ENCODE assay signal across 8 cellular contexts in the genomic region with DNA sequence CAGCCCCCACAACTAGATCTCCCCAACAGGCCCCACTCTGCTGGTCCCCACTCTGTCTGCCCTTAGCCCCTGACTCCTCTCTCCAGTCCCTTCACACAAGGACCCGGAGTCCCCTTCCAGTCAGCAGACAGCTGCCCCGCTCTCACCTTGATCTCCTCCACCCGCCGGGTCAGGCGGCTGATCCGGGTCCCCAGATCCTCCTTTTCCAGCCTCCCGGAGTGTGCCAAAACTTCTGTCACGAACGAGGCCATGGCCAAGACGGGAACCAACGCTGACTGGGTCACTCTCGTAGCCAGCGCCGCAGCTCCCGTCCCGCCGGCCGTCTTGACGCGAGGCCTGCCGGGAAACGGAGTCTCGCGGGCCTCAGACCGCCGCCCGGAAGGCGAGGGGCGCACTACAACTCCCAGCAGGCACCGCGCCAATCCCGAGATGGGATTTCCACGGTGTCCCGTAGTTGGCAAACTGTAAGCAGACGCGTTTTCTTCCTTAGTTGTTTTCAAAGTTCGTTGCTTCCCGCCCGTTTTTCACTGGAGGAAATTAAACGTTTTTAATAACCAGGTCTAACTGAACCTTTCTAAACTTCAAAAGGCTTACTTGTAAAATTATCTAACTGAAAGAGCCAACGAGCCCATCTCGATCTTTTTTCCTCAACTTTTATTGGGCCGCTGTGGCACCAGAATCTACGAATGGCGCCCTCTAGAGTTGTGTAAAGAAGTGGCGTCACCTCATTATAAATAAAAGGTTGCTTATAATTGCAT. TPM values are rescaled to one million over a fixed set of nuclear protein-coding genes. Genes with fewer than 3 reads are reported as not detected.
DNase-seq lines count a peak whose midpoint lies in the region; ATAC-seq, FAIRE-seq and TF ChIP-seq lines count a peak whose summit lies in the region.

A gene with protein sequence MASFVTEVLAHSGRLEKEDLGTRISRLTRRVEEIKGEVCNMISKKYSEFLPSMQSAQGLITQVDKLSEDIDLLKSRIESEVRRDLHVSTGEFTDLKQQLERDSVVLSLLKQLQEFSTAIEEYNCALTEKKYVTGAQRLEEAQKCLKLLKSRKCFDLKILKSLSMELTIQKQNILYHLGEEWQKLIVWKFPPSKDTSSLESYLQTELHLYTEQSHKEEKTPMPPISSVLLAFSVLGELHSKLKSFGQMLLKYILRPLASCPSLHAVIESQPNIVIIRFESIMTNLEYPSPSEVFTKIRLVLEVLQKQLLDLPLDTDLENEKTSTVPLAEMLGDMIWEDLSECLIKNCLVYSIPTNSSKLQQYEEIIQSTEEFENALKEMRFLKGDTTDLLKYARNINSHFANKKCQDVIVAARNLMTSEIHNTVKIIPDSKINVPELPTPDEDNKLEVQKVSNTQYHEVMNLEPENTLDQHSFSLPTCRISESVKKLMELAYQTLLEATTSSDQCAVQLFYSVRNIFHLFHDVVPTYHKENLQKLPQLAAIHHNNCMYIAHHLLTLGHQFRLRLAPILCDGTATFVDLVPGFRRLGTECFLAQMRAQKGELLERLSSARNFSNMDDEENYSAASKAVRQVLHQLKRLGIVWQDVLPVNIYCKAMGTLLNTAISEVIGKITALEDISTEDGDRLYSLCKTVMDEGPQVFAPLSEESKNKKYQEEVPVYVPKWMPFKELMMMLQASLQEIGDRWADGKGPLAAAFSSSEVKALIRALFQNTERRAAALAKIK (minus strand): TSS at position 277 of the 758 bp plus-strand sequence. CDS start 26 bp downstream, at position 251.

- no peaks in the 10 kb centered on the region for H3K36me3 ChIP-seq in CD4-positive, alpha-beta memory T cell (ENCODE audit: insufficient read depth, low read length)
- H3K36me3 ChIP-seq in HepG2 (replicated peaks in 1 of 2; ENCODE audit: control insufficient read depth in 1 of 2, insufficient read depth in 2 of 2, low read length in 2 of 2) = peaks cover 2 to 12% of the 10 kb centered on the region in 2 experiments; a peak in 4 of 5 replicates

- no TSS peak for BruUV-seq in HepG2 (replicated peaks; lab: Mats Ljungman, UMichigan)

- no peak for TF ChIP-seq EP300 in HepG2 (IDR thresholded peaks at IDR 0.05; ENCODE audit: low read depth in 2 of 2, low read length in 2 of 2)
- TF ChIP-seq EP300 in HepG2 (CRISPR knock-in tag; IDR thresholded peaks at IDR 0.05; ENCODE audit: borderline replicate concordance) = no peak

- H3K4me1 Mint-ChIP-seq in CD4-positive, alpha-beta memory T cell = peaks cover 12 to 31% (median 22%) of the 10 kb centered on the region in 4 donors

- peak within 1 kb of the TSS; percentile 89 to 99 (median 98) for H3K4me3 Mint-ChIP-seq in CD4-positive, alpha-beta memory T cell

- peak; percentile 68 for TF ChIP-seq CTCF in HepG2 (CRISPR knock-in tag; IDR thresholded peaks at IDR 0.05)

- intact Hi-C loops in CD4-positive, alpha-beta memory T cell (cut with micrococcal nuclease) = loop anchor here (1.0 to 10.0 kb wide), 7 partner anchors 104 to 1547 kb away; partner anchors contain the start of genes C11orf71, PTS, RBM7 and TTC12
- intact Hi-C loops in HepG2 (cut with micrococcal nuclease; ENCODE audit: unreplicated experiment) = no loop called here

- H3K4me1 ChIP-seq in CD4-positive, alpha-beta memory T cell (ENCODE audit: insufficient read depth, low read length) = peaks cover 19% of the 10 kb centered on the region
- peaks cover 20% of the 10 kb centered on the region for H3K4me1 ChIP-seq in HepG2 (ENCODE audit: insufficient read depth, low read length)

- H3K9me3 ChIP-seq in CD4-positive, alpha-beta memory T cell (ENCODE audit: control insufficient read depth in 1 of 2, low read length in 2 of 2) = no peaks in the 10 kb centered on the region
- H3K9me3 ChIP-seq in HepG2 (ENCODE audit: low read length) = no peaks in the 10 kb centered on the region

- DNase-seq in CD4-positive, alpha-beta memory T cell = peak; percentile 90 to 92 (median 92)
- DNase-seq in NCI-H82 (lab: John Stamatoyannopoulos, UW) (peak; percentile 95), dermis microvascular lymphatic vessel endothelial cell (ENCODE audit: low read depth in 2 of 2) (peak; percentile 89 to 98), HepG2 (ENCODE audit: low spot score) (peak; percentile 92)
- peak; percentile 92 to 94 for DNase-seq in activated CD4-positive, alpha-beta T cell treated with anti-CD3 and anti-CD28 coated beads, Interleukin-2, amount 50 U/mL, for 48 hours
- peak; percentile 93 for DNase-seq in stimulated activated CD4-positive, alpha-beta T cell treated with anti-CD3 and anti-CD28 coated beads, Interleukin-4, amount 100 ng/mL, for 1 hour

- H4K20me1 ChIP-seq in HepG2 (ENCODE audit: insufficient read depth, low read length) = no peaks in the 10 kb centered on the region

- peak; percentile 63 to 81 for TF ChIP-seq POLR2A in HepG2 (IDR thresholded peaks at IDR 0.05; ENCODE audit: insufficient read depth in 1 of 2, low read depth in 2 of 2, low read length in 2 of 2)

- 0% methylated on average over 33 of the region's 46 CpGs for WGBS in HepG2 (ENCODE audit: low lambda C conversion rate)

- CTCF ChIA-PET in CD4-positive, alpha-beta memory T cell (lab: Charles Lee; ENCODE audit: partially characterized antibody) = interaction anchor here (1.1 kb wide), 1 partner anchor 26 kb away, joined by 5 read pairs; no protein-coding TSS in a partner anchor
- CTCF ChIA-PET in HepG2 (lab: Yijun Ruan, JAX; ENCODE audit: low intra/inter-chr PET ratio, low total read pairs) = no interaction called here

- peaks cover 0 to 2% (median 0%) of the 10 kb centered on the region in 8 donors for H3K9me3 Mint-ChIP-seq in CD4-positive, alpha-beta memory T cell

- H3K4me3 ChIP-seq in CD4-positive, alpha-beta memory T cell (ENCODE audit: low read length in 2 of 2) = peak within 1 kb of the TSS; percentile 64 to 91
- H3K4me3 ChIP-seq in HepG2 (replicated peaks in 1 of 3; ENCODE audit: insufficient read depth in 1 of 3, low read depth in 2 of 3, low read length in 3 of 3) = peak within 1 kb of the TSS; percentile 81 to 98 (median 96)

- peak within 1 kb of the TSS; percentile 88 to 98 (median 96) for H3K27ac Mint-ChIP-seq in CD4-positive, alpha-beta memory T cell

- peak within 1 kb of the TSS; percentile 92 for H3K9ac ChIP-seq in HepG2 (ENCODE audit: insufficient read depth, low read depth, low read length)

- H2AFZ ChIP-seq in HepG2 (ENCODE audit: low read length) = peak within 1 kb of the TSS; percentile 94

- POLR2A ChIA-PET in CD4-positive, alpha-beta memory T cell (lab: Charles Lee; ENCODE audit: partially characterized antibody) = interaction anchor here (0.6 to 1.0 kb wide), 2 partner anchors 9 to 279 kb away, joined by 3 read pairs; no protein-coding TSS in a partner anchor
- POLR2A ChIA-PET in HepG2 (lab: Yijun Ruan, JAX) = interaction anchor here (1.1 kb wide), 1 partner anchor 15 kb away, joined by 3 read pairs; no protein-coding TSS in a partner anchor

- FAIRE-seq in HepG2 (lab: Jason Lieb, UNC) = peak; percentile 81

- H3K27me3 Mint-ChIP-seq in CD4-positive, alpha-beta memory T cell = peaks cover 0 to 3% of the 10 kb centered on the region in 2 donors

- peak; percentile 98 for ATAC-seq in GM19438 (IDR thresholded peaks at IDR 0.05; ENCODE audit: low read depth, unreplicated experiment)
- ATAC-seq in HG03575 (IDR thresholded peaks at IDR 0.05; ENCODE audit: extremely low read depth, insufficient number of reproducible peaks, low FRiP score, unreplicated experiment) = peak; percentile 90
- ATAC-seq in HepG2 = peak; percentile 99

- H3K36me3 Mint-ChIP-seq in CD4-positive, alpha-beta memory T cell = peaks cover 5 to 16% of the 10 kb centered on the region in 2 donors

- peak within 1 kb of the TSS; percentile 81 for H3K4me2 ChIP-seq in HepG2 (ENCODE audit: low read depth, low read length)

- in situ Hi-C loops in HepG2 (cut with HindIII; ENCODE audit: extremely low pct_ligation_motif_present, low pct_unique_long_range_greater_than_20kb) = no loop called here

- no peaks in the 10 kb centered on the region for H3K27me3 ChIP-seq in CD4-positive, alpha-beta memory T cell (ENCODE audit: insufficient read depth, low read length)
- H3K27me3 ChIP-seq in HepG2 (ENCODE audit: control insufficient read depth in 1 of 2, insufficient read depth in 2 of 2, low read length in 2 of 2) = peaks cover 0 to 5% of the 10 kb centered on the region in 2 experiments; a peak in 2 of 5 replicates

- peak within 1 kb of the TSS; percentile 62 for H3K27ac ChIP-seq in CD4-positive, alpha-beta memory T cell (ENCODE audit: low read depth, low read length)
- H3K27ac ChIP-seq in HepG2 (ENCODE audit: extremely low read length, insufficient read depth, low read length) = peak within 1 kb of the TSS; percentile 77

- no peak for TF ChIP-seq RAD21 in HepG2 (CRISPR knock-in tag; IDR thresholded peaks at IDR 0.05)

- H3K79me2 ChIP-seq in HepG2 (ENCODE audit: insufficient read depth, low read length) = peaks cover 22% of the 10 kb centered on the region

TF ChIP-seq in HepG2, 621 proteins besides CTCF, POLR2A, EP300 and RAD21 (continues in another document):
- no peak for TF ChIP-seq ZFP36L2 (CRISPR knock-in tag; IDR thresholded peaks at IDR 0.05)
- peak; percentile 43; the same call in 1 of the 2 replicates for TF ChIP-seq ZMYM4 (CRISPR knock-in tag; IDR thresholded peaks at IDR 0.05)

RNA-seq across cellular contexts. Expression of the gene that starts here (rescaled TPM):
- 1 to 10 TPM; 8.7 to 9.7 TPM for total RNA-seq in CD4-positive, alpha-beta memory T cell
- 10 to 100 TPM; 11.3 to 14.0 TPM for polyA plus RNA-seq in CD4-positive, alpha-beta memory T cell
- total RNA-seq in dermis microvascular lymphatic vessel endothelial cell (15.0 and 18.1 TPM in 2 replicates), HepG2 (2016; rRNA removed; fragmentation: Illumina TruSeq; extraction: Trizol) (31.3 and 43.4 TPM in 2 replicates)
- total RNA-seq in HepG2 (2016; cell fraction: cytosol; rRNA removed; fragmentation: Illumina TruSeq; extraction: Trizol; ENCODE audit: low read depth) = 4.9 TPM in 2 replicates
- total RNA-seq in HepG2 (2016; cell fraction: insoluble cytoplasmic fraction; rRNA removed; fragmentation: Illumina TruSeq; extraction: Trizol) = 30.5 and 40.9 TPM in 2 replicates
- 9.4 and 12.9 TPM in 2 replicates for total RNA-seq in HepG2 (2016; cell fraction: membrane; rRNA removed; fragmentation: Illumina TruSeq; extraction: Trizol)
- 19.5 and 21.6 TPM in 2 replicates for total RNA-seq in HepG2 (2016; cell fraction: nucleus; rRNA removed; fragmentation: Illumina TruSeq; extraction: Trizol)
- polyA plus RNA-seq in HepG2 (2011; rRNA removed) = 5.1 and 5.8 TPM in 2 replicates
- polyA plus RNA-seq in HepG2 (2011; cell fraction: cytosol; rRNA removed) = 3.2 and 4.7 TPM in 2 replicates
- 3.5 and 3.6 TPM in 2 replicates for polyA plus RNA-seq in HepG2 (2011; cell fraction: nucleus; rRNA removed)
- 7.4 and 9.3 TPM in 2 replicates for polyA plus RNA-seq in HepG2 (2012)
- polyA plus RNA-seq in HepG2 (2016; cell fraction: cytosol; fragmentation: Illumina TruSeq; extraction: Trizol; ENCODE audit: low read depth) = 2.2 and 2.8 TPM in 2 replicates
- 29.4 and 30.1 TPM in 2 replicates for polyA plus RNA-seq in HepG2 (2016; cell fraction: insoluble cytoplasmic fraction; fragmentation: Illumina TruSeq; extraction: Trizol; ENCODE audit: low read depth)
- 3.7 and 5.5 TPM in 2 replicates for polyA plus RNA-seq in HepG2 (2016; cell fraction: membrane; fragmentation: Illumina TruSeq; extraction: Trizol; ENCODE audit: low read depth)
- polyA plus RNA-seq in HepG2 (2016; cell fraction: nucleus; fragmentation: Illumina TruSeq; extraction: Trizol; ENCODE audit: insufficient read depth, low read depth) = 16.7 and 17.4 TPM in 2 replicates
- 5.1 and 10.4 TPM in 2 replicates for polyA minus RNA-seq in HepG2 (2011; rRNA and poly(A)+ RNA removed; ENCODE audit: low replicate concordance)
- polyA minus RNA-seq in HepG2 (2011; cell fraction: cytosol; rRNA and poly(A)+ RNA removed) = 6.2 and 7.2 TPM in 2 replicates
- 17.3 and 18.2 TPM in 2 replicates for polyA minus RNA-seq in HepG2 (2011; cell fraction: nucleus; rRNA and poly(A)+ RNA removed)

Comparison
In these comparisons a context has a peak if more than half of its experiments do, and no peak if none do; other contexts are left out.
1. Peak in every context shown above with its lines: DNase-seq, ATAC-seq, H3K4me3 ChIP-seq and H3K27ac ChIP-seq.